ENCODE assay signal across 18 cellular contexts in genomic region chr20:22744341-22745193, GRCh38.
DNase-seq lines count a peak whose midpoint lies in the region; ATAC-seq and TF ChIP-seq lines count a peak whose summit lies in the region.
"Had no signal": no experiment of that assay in that cellular context is flagged by ENCODE, and none has a peak within 500 bp of the region (broad histone marks: within the 10 kb centered on the region; RNA-seq: fewer than 3 reads in every experiment).

No MANE protein-coding gene starts in this region.

- H3K27me3 ChIP-seq in adipocyte (replicated peaks; ENCODE audit: control insufficient read depth, insufficient read depth, low read length) (peaks cover 18% of the 10 kb centered on the region), Caco-2 (replicated peaks; ENCODE audit: control insufficient read depth, insufficient read depth, low read length) (no peaks in the 10 kb centered on the region)

- H3K36me3 Mint-ChIP-seq in Caco-2 (ENCODE audit: insufficient read depth, unreplicated experiment) = no peaks in the 10 kb centered on the region

- BruUV-seq in Caco-2 (replicated peaks; lab: Mats Ljungman, UMichigan) = no TSS peak

- H3K4me1 Mint-ChIP-seq in Caco-2 (ENCODE audit: low read depth, unreplicated experiment) = no peaks in the 10 kb centered on the region

- CTCF ChIA-PET in Caco-2 (lab: Charles Lee) = no interaction called here

- H3K27me3 Mint-ChIP-seq in Caco-2 (ENCODE audit: insufficient read depth, unreplicated experiment) = no peaks in the 10 kb centered on the region

- H3K27ac Mint-ChIP-seq in Caco-2 (ENCODE audit: unreplicated experiment) = no peak overlapping the region

- peaks cover 4% of the 10 kb centered on the region for H3K9me3 ChIP-seq in adipocyte (ENCODE audit: control insufficient read depth, low read length)
- 0 out of 2 replicates have a peak, but pooled peaks cover 4% of the 10 kb centered on the region for H3K9me3 ChIP-seq in Caco-2

- H3K4me3 Mint-ChIP-seq in Caco-2 (ENCODE audit: unreplicated experiment) = no peak overlapping the region

- intact Hi-C loops in Caco-2 (cut with micrococcal nuclease; ENCODE audit: unreplicated experiment) = no loop called here

- H3K4me1 ChIP-seq in adipocyte (ENCODE audit: control insufficient read depth, insufficient read depth, low read length) (no peaks in the 10 kb centered on the region), Caco-2 (no peaks in the 10 kb centered on the region)

- ATAC-seq in omental fat pad (ENCODE audit: low FRiP score) (peak; percentile 81), HG03432 (IDR thresholded peaks at IDR 0.05; ENCODE audit: unreplicated experiment) (no peak), HG03521 (IDR thresholded peaks at IDR 0.05; ENCODE audit: unreplicated experiment) (no peak)
- ATAC-seq: GM12878, HCT116 had no signal

- TF ChIP-seq CTCF in epithelial cell of proximal tubule (conservative IDR thresholded peaks at IDR 0.05; ENCODE audit: low read depth, low read length) (no peak), omental fat pad (IDR thresholded peaks at IDR 0.05) (no peak), Caco-2 (IDR thresholded peaks at IDR 0.05; ENCODE audit: insufficient read depth in 1 of 2, low read depth in 1 of 2, low read length in 1 of 2, severe bottlenecking in 1 of 2, unreplicated experiment in 1 of 2) (no peak)

- no peak overlapping the region for H3K9ac ChIP-seq in adipocyte (ENCODE audit: low read length)

- H3K36me3 ChIP-seq in adipocyte (ENCODE audit: control insufficient read depth, insufficient read depth, low read length, severe bottlenecking) = no peaks in the 10 kb centered on the region
- no peaks in the 10 kb centered on the region for H3K36me3 ChIP-seq in Caco-2 (ENCODE audit: control insufficient read depth, insufficient read depth, low read length)

- POLR2A ChIA-PET in Caco-2 (lab: Charles Lee) = no interaction called here

- H3K9me3 Mint-ChIP-seq in Caco-2 (ENCODE audit: unreplicated experiment) = no peaks in the 10 kb centered on the region

- DNase-seq in EH (ENCODE audit: low read depth) (peak; percentile 17), adipocyte (ENCODE audit: low read depth) (peak; percentile 20), epithelial cell of proximal tubule (ENCODE audit: low read depth) (peak; percentile 37), omental fat pad (ENCODE audit: low spot score) (no peak), Caco-2 (no peak)
- DNase-seq: AML-193, DMS53, NCI-H1048, NCI-H1694, NCI-H2107, NCI-H345, NCI-H526 treated with DMSO at 0.1 percent for 48 hours, PC-9, SHP77 had no signal

- no peak overlapping the region for H3K4me3 ChIP-seq in adipocyte (ENCODE audit: low read length)
- H3K4me3 ChIP-seq in epithelial cell of proximal tubule (ENCODE audit: low read depth, low read length) = no peak overlapping the region
- no peak overlapping the region for H3K4me3 ChIP-seq in Caco-2 (ENCODE audit: low read depth, low read length)
- H3K4me3 ChIP-seq: GM12878, PC-9 had no signal

Comparison
In these comparisons a context has a peak if more than half of its experiments do, and no peak if none do; other contexts are left out.
1. DNase-seq: peak in EH (single experiment), adipocyte (single experiment) and epithelial cell of proximal tubule (single experiment); none in omental fat pad (single experiment) and Caco-2 (0 of 2).